Comparison of ENCODE assay signal across 31 cellular contexts in the genomic region with DNA sequence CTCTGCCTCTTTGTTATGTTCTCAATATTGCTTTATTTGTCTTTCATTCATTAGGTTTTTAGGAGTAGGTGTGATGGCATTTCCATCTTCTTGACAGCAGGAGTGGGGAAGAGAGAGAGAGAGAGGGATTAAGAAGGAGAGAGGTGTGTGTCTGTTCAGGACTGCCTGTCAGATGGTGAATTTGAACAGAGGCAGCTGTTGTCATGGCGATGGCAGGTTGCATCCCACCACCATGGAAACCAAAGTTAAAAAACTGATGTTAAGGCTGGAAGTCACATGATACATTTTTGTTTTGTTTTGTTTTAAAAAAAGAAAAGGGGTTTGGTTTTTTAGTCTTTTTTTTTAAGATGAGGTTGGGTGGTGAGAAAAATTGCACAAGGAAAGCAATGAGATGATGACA. TPM values are rescaled to one million over a fixed set of nuclear protein-coding genes. Genes with fewer than 3 reads are reported as not detected.
"Had no signal": no experiment of that assay in that cellular context is flagged by ENCODE, and none has a peak within 500 bp of the region (broad histone marks: within the 10 kb centered on the region; RNA-seq: fewer than 3 reads in every experiment).

No MANE protein-coding gene starts in this region.

- H3K27ac Mint-ChIP-seq: activated CD4-positive, alpha-beta memory T cell treated with anti-CD3 and anti-CD28 coated beads for 36 hours; activated CD4-positive, alpha-beta T cell treated with anti-CD3 and anti-CD28 coated beads, Interleukin-2, amount 10 ng/mL, durations not matched to agents 7 days and 5 days; activated naive CD4-positive, alpha-beta T cell treated with anti-CD3 and anti-CD28 coated beads for 36 hours; activated naive CD8-positive, alpha-beta T cell; activated T-helper 17 cell treated with anti-CD3 and anti-CD28 coated beads, Interleukin-2, amount 50 U/mL, for 72 hours had no signal

- H3K4me1 Mint-ChIP-seq: activated T-helper 17 cell treated with anti-CD3 and anti-CD28 coated beads, Interleukin-2, amount 50 U/mL, for 72 hours had no signal

- H3K4me3 ChIP-seq: cardiac muscle cell, Peyer's patch, SJCRH30 had no signal

- H3K27ac ChIP-seq: brain microvascular endothelial cell, cardiac muscle cell, Peyer's patch, RWPE1, SJCRH30, VCaP had no signal

- H3K36me3 ChIP-seq: brain microvascular endothelial cell, cardiac muscle cell, Peyer's patch, SJCRH30 had no signal

- H3K27me3 ChIP-seq: brain microvascular endothelial cell, Peyer's patch, SJCRH30 had no signal

- H3K4me3 Mint-ChIP-seq: activated CD4-positive, alpha-beta memory T cell treated with anti-CD3 and anti-CD28 coated beads for 36 hours; activated CD4-positive, alpha-beta T cell treated with anti-CD3 and anti-CD28 coated beads, Interleukin-2, amount 10 ng/mL, durations not matched to agents 7 days and 5 days; activated naive CD4-positive, alpha-beta T cell treated with anti-CD3 and anti-CD28 coated beads for 36 hours; activated naive CD8-positive, alpha-beta T cell; activated T-helper 17 cell treated with anti-CD3 and anti-CD28 coated beads, Interleukin-2, amount 50 U/mL, for 72 hours had no signal

- H3K9me3 ChIP-seq: Peyer's patch, SJCRH30, SK-N-SH had no signal

- H3K4me1 ChIP-seq: SJCRH30 had no signal

- H3K9me2 ChIP-seq: SK-N-SH had no signal

- ATAC-seq: activated T-helper 17 cell treated with anti-CD3 and anti-CD28 coated beads, Interleukin-2, amount 50 U/mL, for 72 hours had no signal

- H3K9me3 Mint-ChIP-seq: activated CD4-positive, alpha-beta memory T cell treated with anti-CD3 and anti-CD28 coated beads for 36 hours; activated CD4-positive, alpha-beta T cell treated with anti-CD3 and anti-CD28 coated beads, Interleukin-2, amount 10 ng/mL, durations not matched to agents 7 days and 5 days; activated naive CD4-positive, alpha-beta T cell treated with anti-CD3 and anti-CD28 coated beads for 36 hours; activated T-helper 17 cell treated with anti-CD3 and anti-CD28 coated beads, Interleukin-2, amount 50 U/mL, for 72 hours had no signal

- H3K4me2 ChIP-seq: SK-N-SH had no signal

- DNase-seq: activated CD4-positive, alpha-beta memory T cell treated with anti-CD3 and anti-CD28 coated beads for 36 hours; activated CD4-positive, alpha-beta T cell treated with anti-CD3 and anti-CD28 coated beads, Interleukin-2, amount 10 ng/mL, durations not matched to agents 7 days and 5 days; activated CD4-positive, CD25-positive, alpha-beta regulatory T cell; activated gamma-delta T cell; activated naive CD4-positive, alpha-beta T cell treated with anti-CD3 and anti-CD28 coated beads for 36 hours; activated T-cell treated with anti-CD3 and anti-CD28 coated beads for 4 hours; activated T-cell treated with anti-CD3 and anti-CD28 coated beads, Interleukin-2, amount 50 U/mL, for 48 hours; amygdala; brain microvascular endothelial cell; KG1; NCI-H1092; NCI-H1694 treated with DMSO at 0.1 percent for 48 hours; NCI-H2081; NCI-H2171; NCI-H2227 treated with DMSO at 0.1 percent for 48 hours; NCI-H446 treated with DMSO at 0.1 percent for 48 hours; NCI-H524 treated with DMSO at 0.1 percent for 48 hours; NK-92 treated with Interleukin-12 subunit alpha and Interleukin-12 subunit beta, amount 100 ng/mL, for 24 hours; Peyer's patch; Right ventricle myocardium superior; SJCRH30; SK-N-SH; T-helper 1 cell had no signal

- H3K36me3 Mint-ChIP-seq: activated CD4-positive, alpha-beta memory T cell treated with anti-CD3 and anti-CD28 coated beads for 36 hours; activated naive CD8-positive, alpha-beta T cell had no signal

RNA-seq across cellular contexts. Expression of a gene that starts 18.3 kb away (rescaled TPM):
- total RNA-seq: activated CD4-positive, alpha-beta memory T cell treated with anti-CD3 and anti-CD28 coated beads for 36 hours; activated CD4-positive, alpha-beta T cell treated with anti-CD3 and anti-CD28 coated beads, Interleukin-2, amount 10 ng/mL, durations not matched to agents 7 days and 5 days; activated CD8-positive, alpha-beta memory T cell treated with anti-CD3 and anti-CD28 coated beads for 36 hours; activated naive CD4-positive, alpha-beta T cell treated with anti-CD3 and anti-CD28 coated beads for 36 hours; LHCN-M2; M059J had no signal
- polyA plus RNA-seq: cardiac muscle cell, SK-N-SH had no signal
